3 cellular contexts compared by ENCODE assay signal in genomic region chr11:104113541-104113940, GRCh38.
"Had no signal": no experiment of that assay in that cellular context is flagged by ENCODE, and none has a peak within 500 bp of the region (broad histone marks: within the 10 kb centered on the region; RNA-seq: fewer than 3 reads in every experiment).

No MANE protein-coding gene starts in this region.

- DNase-seq: GDM1, GF-D8 had no signal

- ATAC-seq: GM12878 had no signal

- H3K4me3 ChIP-seq: GM12878 had no signal
